Comparison of ENCODE assay signal across 26 cellular contexts in genomic region chr5:135599421-135600140, GRCh38. TPM values are rescaled to one million over a fixed set of nuclear protein-coding genes. Genes with fewer than 3 reads are reported as not detected.
DNase-seq lines count a peak whose midpoint lies in the region; TF ChIP-seq lines count a peak whose summit lies in the region.
"Had no signal": no experiment of that assay in that cellular context is flagged by ENCODE, and none has a peak within 500 bp of the region (broad histone marks: within the 10 kb centered on the region; RNA-seq: fewer than 3 reads in every experiment).

No MANE protein-coding gene starts in this region.

- H4K20me1 ChIP-seq in BLaER1 = no peaks in the 10 kb centered on the region

- no peak for TF ChIP-seq EP300 in esophagus muscularis mucosa (IDR thresholded peaks at IDR 0.05)

- WGBS in esophagus muscularis mucosa = 80% methylated on average over 6 of the region's 6 CpGs
- 72 to 84% (median 76%) methylated on average over 6 of the region's 6 CpGs for WGBS in spleen, 5 donors

- H3K4me1 ChIP-seq in BLaER1 (peaks cover 24% of the 10 kb centered on the region), esophagus muscularis mucosa (no peaks in the 10 kb centered on the region), spleen (no peaks in the 10 kb centered on the region)
- H3K4me1 ChIP-seq: BE2C, SJSA1 had no signal

- no peak overlapping the region for H3K27ac ChIP-seq in BLaER1
- no peak overlapping the region for H3K27ac ChIP-seq in esophagus muscularis mucosa (replicated peaks in 1 of 4)
- no peak overlapping the region for H3K27ac ChIP-seq in spleen
- H3K27ac ChIP-seq in brain microvascular endothelial cell = no peak overlapping the region
- H3K27ac ChIP-seq: HL-60, SJSA1 had no signal

- H3K36me3 ChIP-seq in BLaER1 (no peaks in the 10 kb centered on the region), esophagus muscularis mucosa (no peaks in the 10 kb centered on the region), spleen (no peaks in the 10 kb centered on the region), brain microvascular endothelial cell (replicated peaks) (no peaks in the 10 kb centered on the region)
- H3K36me3 ChIP-seq: BE2C, SJSA1 had no signal

- in situ Hi-C loops in brain microvascular endothelial cell (cut with HindIII; ENCODE audit: low pct_ligation_motif_present, low sequenced_read_pairs) = no loop called here

- H3K9me3 ChIP-seq in BLaER1 = no peaks in the 10 kb centered on the region
- no peaks in the 10 kb centered on the region for H3K9me3 ChIP-seq in esophagus muscularis mucosa
- no peaks in the 10 kb centered on the region for H3K9me3 ChIP-seq in spleen
- H3K9me3 ChIP-seq: BE2C, SJSA1 had no signal

- H3K4me2 ChIP-seq in BLaER1 = peak overlapping the region; percentile 50
- H3K4me2 ChIP-seq: GM23338 had no signal

- H3K9ac ChIP-seq in BLaER1 = no peak overlapping the region

- TF ChIP-seq CTCF in esophagus muscularis mucosa (IDR thresholded peaks at IDR 0.05) (no peak), spleen (IDR thresholded peaks at IDR 0.05 in 8 of 11, conservative IDR thresholded peaks at IDR 0.05 in 3 of 11) (no peak), brain microvascular endothelial cell (IDR thresholded peaks at IDR 0.05; ENCODE audit: low read depth, low read length, missing control alignments) (no peak)

- TF ChIP-seq POLR2A in esophagus muscularis mucosa (IDR thresholded peaks at IDR 0.05; ENCODE audit: low read depth) (no peak), spleen (IDR thresholded peaks at IDR 0.05) (no peak)

- DNase-seq in ELF-1 (ENCODE audit: low read depth, low spot score) (peak; percentile 1), esophagus muscularis mucosa (ENCODE audit: extremely low spot score) (peak; percentile 66), spleen (peak; percentile 19), iPS-NIHi7 (ENCODE audit: extremely low spot score) (no peak), brain microvascular endothelial cell (no peak), NCI-H128 (lab: John Stamatoyannopoulos, UW; ENCODE audit: unreplicated experiment) (no peak)
- DNase-seq: BE2C; CD4-positive, alpha-beta T cell; COR-L47; DMS 273 treated with DMSO at 0.1 percent for 48 hours; DMS79 treated with DMSO at 0.1 percent for 48 hours; HCEC 1CT; KG1; NCI-H1092 treated with DMSO at 0.1 percent for 48 hours; NCI-H146; NCI-H2029; NCI-H446; NCI-H526 treated with DMSO at 0.1 percent for 48 hours; OCI-M1 had no signal

- H3K27me3 ChIP-seq in BLaER1 (no peaks in the 10 kb centered on the region), esophagus muscularis mucosa (peaks cover 0 to 5% (median 0%) of the 10 kb centered on the region in 4 donors), spleen (replicated peaks in 1 of 7) (peaks cover 0 to 19% (median 0%) of the 10 kb centered on the region in 7 donors), brain microvascular endothelial cell (replicated peaks) (no peaks in the 10 kb centered on the region)
- H3K27me3 ChIP-seq: BE2C had no signal

- intact Hi-C loops in esophagus muscularis mucosa (cut with DNase I) (no loop called here), spleen (cut with DNase I; ENCODE audit: low total_unique reads) (no loop called here)

- no peak overlapping the region for H3K4me3 ChIP-seq in BLaER1
- no peak overlapping the region for H3K4me3 ChIP-seq in esophagus muscularis mucosa
- no peak overlapping the region for H3K4me3 ChIP-seq in spleen
- no peak overlapping the region for H3K4me3 ChIP-seq in brain microvascular endothelial cell (ENCODE audit: low read depth, low read length)
- H3K4me3 ChIP-seq: GM12878, GM23338, SJSA1 had no signal

RNA-seq across cellular contexts. Expression of gene CXCL14, which starts 20.8 kb away (rescaled TPM):
- 1 to 10 TPM in 3 of 4 donors, under 1 TPM in 1; 0.42 to 4.0 (median 2.6) TPM for total RNA-seq in esophagus muscularis mucosa
- total RNA-seq in spleen = 10 to 100 TPM; 10.3 to 67.1 (median 42.4) TPM
- polyA plus RNA-seq in spleen = 10 to 100 TPM; 42.4 to 45.9 (median 44.5) TPM
- total RNA-seq: A673; CD4-positive, alpha-beta T cell; GM12878; GM23338; HT-29 had no signal

Comparison
In these comparisons a context has a peak if more than half of its experiments do, and no peak if none do; other contexts are left out.
1. DNase-seq: peak in ELF-1 (single experiment), esophagus muscularis mucosa (single experiment) and spleen (single experiment); none in iPS-NIHi7 (single experiment), brain microvascular endothelial cell (single experiment) and NCI-H128 (single experiment).